In the genomic region with DNA sequence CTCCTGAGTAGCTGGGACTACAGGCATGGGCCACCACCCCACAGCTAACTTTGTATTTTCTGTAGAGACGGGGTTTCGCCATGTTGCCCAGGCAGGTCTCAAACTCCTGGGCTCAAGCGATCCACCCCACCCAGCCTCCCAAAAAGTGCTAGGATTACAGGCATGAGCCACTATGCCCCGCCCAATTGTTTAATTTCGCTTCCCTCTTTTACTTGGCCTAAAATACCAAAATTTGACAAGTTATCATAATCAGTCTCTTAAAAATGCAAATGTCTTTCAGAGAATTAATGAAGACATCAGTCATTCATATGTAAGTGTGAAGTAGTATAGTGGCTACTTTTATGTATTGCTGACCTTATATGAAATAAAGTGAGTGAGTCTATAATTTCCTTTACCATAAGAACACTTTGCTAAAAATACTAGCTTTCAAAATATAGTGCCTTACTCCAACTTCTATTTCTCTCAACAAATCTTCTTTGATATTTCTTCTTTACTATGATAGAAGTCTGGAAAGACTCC, we compare ENCODE assay signal across 18 cellular contexts. TPM values are rescaled to one million over a fixed set of nuclear protein-coding genes. Genes with fewer than 3 reads are reported as not detected.
DNase-seq lines count a peak whose midpoint lies in the region; ATAC-seq and TF ChIP-seq lines count a peak whose summit lies in the region.
"Had no signal": no experiment of that assay in that cellular context is flagged by ENCODE, and none has a peak within 500 bp of the region (broad histone marks: within the 10 kb centered on the region; RNA-seq: fewer than 3 reads in every experiment).

No MANE protein-coding gene starts in this region.

- H3K4me1 ChIP-seq in Loucy (ENCODE audit: insufficient read depth, low read length, poor library complexity, severe bottlenecking) (peaks cover 43% of the 10 kb centered on the region), gastroesophageal sphincter (peaks cover 16 to 94% (median 17%) of the 10 kb centered on the region in 3 donors)

- 89 to 90% methylated on average over 2 to 5 of the region's 5 CpGs for WGBS in gastroesophageal sphincter (ENCODE audit: low coverage in 1 of 2), 2 donors

- H3K27ac ChIP-seq in gastroesophageal sphincter (no peak overlapping the region), brain microvascular endothelial cell (no peak overlapping the region)
- H3K27ac ChIP-seq: 22Rv1, RWPE1, suprapubic skin had no signal

- H4K20me1 ChIP-seq in Loucy (ENCODE audit: insufficient read depth, low read length, poor library complexity, severe bottlenecking): peaks cover 97% of the 10 kb centered on the region

- H3K36me3 ChIP-seq in Loucy (ENCODE audit: insufficient read depth, low read length) (0 out of 2 replicates have a peak, but pooled peaks cover 3% of the 10 kb centered on the region), gastroesophageal sphincter (no peaks in the 10 kb centered on the region), brain microvascular endothelial cell (replicated peaks) (no peaks in the 10 kb centered on the region)
- H3K36me3 ChIP-seq: suprapubic skin had no signal

- no peaks in the 10 kb centered on the region for H3K9me3 Mint-ChIP-seq in activated T-helper 17 cell treated with anti-CD3 and anti-CD28 coated beads, Interleukin-2, amount 50 U/mL, for 72 hours
- H3K9me3 Mint-ChIP-seq in nephron progenitor cell: peaks cover 3% of the 10 kb centered on the region

- H3F3A ChIP-seq in Loucy (ENCODE audit: low read depth): no peaks in the 10 kb centered on the region

- H3K9me3 ChIP-seq in Loucy (ENCODE audit: insufficient read depth, low read depth, low read length): no peaks in the 10 kb centered on the region
- no peaks in the 10 kb centered on the region for H3K9me3 ChIP-seq in gastroesophageal sphincter
- H3K9me3 ChIP-seq: suprapubic skin had no signal

- no peak for TF ChIP-seq EP300 in gastroesophageal sphincter (IDR thresholded peaks at IDR 0.05)

- H3K4me3 ChIP-seq in Loucy (ENCODE audit: low read length, poor library complexity, severe bottlenecking) (peak overlapping the region; percentile 11), gastroesophageal sphincter (no peak overlapping the region), brain microvascular endothelial cell (ENCODE audit: low read depth, low read length) (no peak overlapping the region)
- H3K4me3 ChIP-seq: suprapubic skin had no signal

- peaks cover 100% of the 10 kb centered on the region for H3K79me2 ChIP-seq in Loucy (ENCODE audit: insufficient read depth, low read length)

- no peak overlapping the region for H2AFZ ChIP-seq in Loucy (ENCODE audit: low read length)

- H3K27ac Mint-ChIP-seq in activated T-helper 17 cell treated with anti-CD3 and anti-CD28 coated beads, Interleukin-2, amount 50 U/mL, for 72 hours: peak overlapping the region; percentile 77
- peak overlapping the region; percentile 55 for H3K27ac Mint-ChIP-seq in nephron progenitor cell

- in situ Hi-C loops in brain microvascular endothelial cell (cut with HindIII; ENCODE audit: low pct_ligation_motif_present, low sequenced_read_pairs): no loop called here

- peak overlapping the region; percentile 64 for H3K4me3 Mint-ChIP-seq in activated T-helper 17 cell treated with anti-CD3 and anti-CD28 coated beads, Interleukin-2, amount 50 U/mL, for 72 hours
- H3K4me3 Mint-ChIP-seq in nephron progenitor cell: no peak overlapping the region

- DNase-seq in SIG-M5 treated with dmso at 0.1 percent for 504 hours (lab: John Stamatoyannopoulos, UW; ENCODE audit: unreplicated experiment): peak; percentile 60
- no peak for DNase-seq in SIG-M5 (lab: John Stamatoyannopoulos, UW)
- no peak for DNase-seq in nephron progenitor cell
- no peak for DNase-seq in cerebellar cortex (ENCODE audit: low spot score)
- DNase-seq in brain microvascular endothelial cell: no peak
- DNase-seq: activated CD4-positive, CD25-positive, alpha-beta regulatory T cell; EL; foreskin fibroblast; NCI-H2029; NCI-H524; T-helper 1 cell had no signal

- H3K9me2 ChIP-seq in Loucy (replicated peaks; ENCODE audit: low read depth, low read length): no peaks in the 10 kb centered on the region

- H3K9ac ChIP-seq in Loucy (ENCODE audit: low read depth, low read length, poor library complexity, severe bottlenecking): no peak overlapping the region

- ATAC-seq in activated T-helper 17 cell treated with anti-CD3 and anti-CD28 coated beads, Interleukin-2, amount 50 U/mL, for 72 hours (replicated peaks): no peak
- ATAC-seq in gastroesophageal sphincter: no peak
- ATAC-seq: left lobe of liver had no signal

- peaks cover 56% of the 10 kb centered on the region for H3K4me1 Mint-ChIP-seq in activated T-helper 17 cell treated with anti-CD3 and anti-CD28 coated beads, Interleukin-2, amount 50 U/mL, for 72 hours
- H3K4me1 Mint-ChIP-seq in nephron progenitor cell: peaks cover 25% of the 10 kb centered on the region

- no peaks in the 10 kb centered on the region for H3K27me3 Mint-ChIP-seq in activated T-helper 17 cell treated with anti-CD3 and anti-CD28 coated beads, Interleukin-2, amount 50 U/mL, for 72 hours
- no peaks in the 10 kb centered on the region for H3K27me3 Mint-ChIP-seq in nephron progenitor cell (ENCODE audit: low read depth, poor library complexity)

- no peak for TF ChIP-seq CTCF in Loucy (conservative IDR thresholded peaks at IDR 0.05; ENCODE audit: low read length)
- no peak for TF ChIP-seq CTCF in nephron progenitor cell (IDR thresholded peaks at IDR 0.05)
- TF ChIP-seq CTCF in gastroesophageal sphincter (IDR thresholded peaks at IDR 0.05): no peak
- TF ChIP-seq CTCF in brain microvascular endothelial cell (IDR thresholded peaks at IDR 0.05; ENCODE audit: low read depth, low read length, missing control alignments): no peak

- H3K4me2 ChIP-seq in Loucy (ENCODE audit: low read depth, low read length, poor library complexity, severe bottlenecking): peak overlapping the region; percentile 20

- H3K36me3 Mint-ChIP-seq in activated T-helper 17 cell treated with anti-CD3 and anti-CD28 coated beads, Interleukin-2, amount 50 U/mL, for 72 hours (ENCODE audit: low read depth): peaks cover 40% of the 10 kb centered on the region
- H3K36me3 Mint-ChIP-seq in nephron progenitor cell (ENCODE audit: low read depth): peaks cover 58% of the 10 kb centered on the region

- H3K27me3 ChIP-seq in Loucy (ENCODE audit: insufficient read depth, low read length, poor library complexity, severe bottlenecking): no peaks in the 10 kb centered on the region
- no peaks in the 10 kb centered on the region for H3K27me3 ChIP-seq in gastroesophageal sphincter
- no peaks in the 10 kb centered on the region for H3K27me3 ChIP-seq in brain microvascular endothelial cell (replicated peaks)
- H3K27me3 ChIP-seq: suprapubic skin had no signal

- no peak for TF ChIP-seq POLR2A in gastroesophageal sphincter (IDR thresholded peaks at IDR 0.05)

RNA-seq across cellular contexts. Expression of a gene that starts 9.8 kb away (rescaled TPM):
- 10 to 100 TPM; 43.5 to 66.7 TPM for total RNA-seq in activated T-helper 17 cell treated with anti-CD3 and anti-CD28 coated beads, Interleukin-2, amount 50 U/mL, for 72 hours
- 10 to 100 TPM; 39.7 to 59.5 (median 50.8) TPM for total RNA-seq in gastroesophageal sphincter
